Comparison of ENCODE assay signal across 6 cellular contexts in the genomic region with DNA sequence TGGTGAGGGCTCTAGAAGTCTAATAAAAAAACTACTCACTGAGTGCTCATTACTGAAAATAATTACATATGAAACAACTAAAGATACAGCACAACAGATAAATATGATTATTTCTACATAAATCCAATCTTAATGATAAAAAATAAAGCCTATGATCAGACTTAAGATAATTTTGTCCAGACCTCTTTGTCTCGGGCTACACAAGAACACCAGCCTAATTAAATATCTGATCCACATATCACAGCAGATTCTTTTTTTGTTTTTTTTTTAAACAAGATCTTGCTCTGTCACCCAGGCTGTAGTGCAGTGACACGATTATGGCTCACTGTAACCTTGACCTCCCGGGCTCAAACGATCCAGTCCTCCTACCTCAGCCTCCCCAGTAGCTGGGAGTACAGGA.
"Had no signal": no experiment of that assay in that cellular context is flagged by ENCODE, and none has a peak within 500 bp of the region (broad histone marks: within the 10 kb centered on the region; RNA-seq: fewer than 3 reads in every experiment).

No MANE protein-coding gene starts in this region.

- H3K27ac ChIP-seq: HL-60 had no signal

- H3K4me3 Mint-ChIP-seq: GM23338, H9 had no signal

- H3K9me3 Mint-ChIP-seq: GM23338, H9 had no signal

- H3K4me1 Mint-ChIP-seq: H9 had no signal

- H3K4me3 ChIP-seq: GM23338, K562 had no signal

- H2AFZ ChIP-seq: GM23338 had no signal

- DNase-seq: H9, HCEC 1CT, IMR-90 had no signal

- H3K4me2 ChIP-seq: GM23338 had no signal

- H3K27ac Mint-ChIP-seq: GM23338 had no signal
